22 cellular contexts compared by ENCODE assay signal in genomic region chr12:54937929-54938328, GRCh38. TPM values are rescaled to one million over a fixed set of nuclear protein-coding genes. Genes with fewer than 3 reads are reported as not detected.
"Had no signal": no experiment of that assay in that cellular context is flagged by ENCODE, and none has a peak within 500 bp of the region (broad histone marks: within the 10 kb centered on the region; RNA-seq: fewer than 3 reads in every experiment).

No MANE protein-coding gene starts in this region.

- FAIRE-seq: frontal cortex, small intestine had no signal

- H3K27me3 ChIP-seq: colonic mucosa, heart left ventricle, tibial artery, upper lobe of left lung, uterus had no signal

- H3K9me3 ChIP-seq: colonic mucosa, heart left ventricle, tibial artery, upper lobe of left lung, uterus had no signal

- H3K4me3 Mint-ChIP-seq: endodermal cell; naive thymus-derived CD4-positive, alpha-beta T cell; neural crest cell had no signal

- H3K27ac ChIP-seq: colonic mucosa, heart left ventricle, tibial artery, upper lobe of left lung, uterus had no signal

- H3K27me3 Mint-ChIP-seq: naive thymus-derived CD4-positive, alpha-beta T cell had no signal

- H3K4me1 ChIP-seq: colonic mucosa, tibial artery, uterus had no signal

- ATAC-seq: heart left ventricle; naive thymus-derived CD4-positive, alpha-beta T cell had no signal

- H3K36me3 ChIP-seq: colonic mucosa, heart left ventricle, tibial artery, upper lobe of left lung, uterus had no signal

- H3K4me3 ChIP-seq: colonic mucosa, heart left ventricle, tibial artery, upper lobe of left lung, uterus had no signal

- DNase-seq: colonic mucosa; effector CD4-positive, alpha-beta T cell; endodermal cell; heart left ventricle; hippocampal formation; kidney glomerular epithelial cell; naive thymus-derived CD4-positive, alpha-beta T cell; posterior cingulate gyrus; small intestine; stimulated activated CD4-positive, alpha-beta T cell treated with anti-CD3 and anti-CD28 coated beads, Interleukin-12 subunit alpha, Interleukin-12 subunit beta, amount 100 ng/mL, for 4 hours; stimulated activated naive CD4-positive, alpha-beta T cell treated with Interleukin-2 at 50 U/mL for 16 hours; tibial artery; upper lobe of left lung; uterus had no signal

- H3K27ac Mint-ChIP-seq: endodermal cell had no signal

RNA-seq across cellular contexts. Expression of gene TESPA1, which starts 46.6 kb away (rescaled TPM):
- total RNA-seq: dermis microvascular lymphatic vessel endothelial cell, endodermal cell, endothelial cell of umbilical vein, frontal cortex, glomerular endothelial cell, lung microvascular endothelial cell, neural crest cell, osteocyte, pulmonary artery endothelial cell had no signal
- polyA plus RNA-seq: endothelial cell of umbilical vein had no signal
